ENCODE assay signal across 8 cellular contexts in genomic region chr3:39107056-39107873, GRCh38.
DNase-seq lines count a peak whose midpoint lies in the region; ATAC-seq and TF ChIP-seq lines count a peak whose summit lies in the region.

TSS of gene GORASP1 (minus strand) at chr3:39107627. CDS start at chr3:39107541, 86 bp downstream.
TSS of gene TTC21A (plus strand) at chr3:39107680. CDS start at chr3:39107838, 158 bp downstream.

- peak within 1 kb of the TSS; percentile 96 for H3K4me2 ChIP-seq in KMS-11

- TF ChIP-seq CTCF in KMS-11 (conservative IDR thresholded peaks at IDR 0.05; ENCODE audit: low read depth, low read length) (no peak), RWPE1 (conservative IDR thresholded peaks at IDR 0.05; ENCODE audit: low read depth) (no peak)

- H3K36me3 ChIP-seq in KMS-11 (ENCODE audit: insufficient read depth) (no peaks in the 10 kb centered on the region), neuron (ENCODE audit: insufficient read depth, low read length) (no peaks in the 10 kb centered on the region)

- H3K27ac ChIP-seq in KMS-11 (peak within 1 kb of the TSS; percentile 48; the same call in 1 of the 2 replicates), RWPE1 (peak within 1 kb of the TSS; percentile 83), substantia nigra (ENCODE audit: low read depth, low read length, poor library complexity, severe bottlenecking) (peak within 1 kb of the TSS; percentile 73)

- DNase-seq in DMS79 treated with DMSO at 0.1 percent for 48 hours (lab: John Stamatoyannopoulos, UW), result peak; percentile 34
- peak; percentile 77 for DNase-seq in RWPE1 (ENCODE audit: low spot score)
- DNase-seq in activated naive CD4-positive, alpha-beta T cell treated with Interleukin-2 at 50 U/mL for 16 hours, result peak; percentile 70
- peak; percentile 84 for DNase-seq in foreskin melanocyte
- peak; percentile 65 to 95 (median 88) for DNase-seq in substantia nigra (lab: John Stamatoyannopoulos, UW)

- no peaks in the 10 kb centered on the region for H3K79me2 ChIP-seq in KMS-11 (ENCODE audit: insufficient read depth, low read depth)

- H3K27me3 ChIP-seq in KMS-11 (ENCODE audit: insufficient read depth, low read depth) (no peaks in the 10 kb centered on the region), neuron (ENCODE audit: insufficient read depth, low read length) (no peaks in the 10 kb centered on the region)

- H3K4me3 ChIP-seq in KMS-11 (IDR thresholded peaks at IDR 0.05; ENCODE audit: insufficient read depth, low read depth, low read length) (no peak within 1 kb of the TSS), neuron (ENCODE audit: low read length) (peak within 1 kb of the TSS; percentile 75)

- H2AFZ ChIP-seq in KMS-11 (ENCODE audit: low read depth) (peak within 1 kb of the TSS; percentile 83), neuron (ENCODE audit: low read depth, low read length) (peak within 1 kb of the TSS; percentile 87)

- POLR2A ChIA-PET in RWPE1 (lab: Yijun Ruan, JAX; ENCODE audit: low non-redundant PET), result no interaction called here

- no peaks in the 10 kb centered on the region for H4K20me1 ChIP-seq in KMS-11 (ENCODE audit: insufficient read depth)

- CTCF ChIA-PET in RWPE1 (lab: Yijun Ruan, JAX), result interaction anchor here (0.6 to 0.7 kb wide), 4 partner anchors 13 to 181 kb away, joined by 3 to 5 read pairs (median 3); no protein-coding TSS in a partner anchor

- peak within 1 kb of the TSS; percentile 64 for H3K9ac ChIP-seq in KMS-11

- H3K4me1 ChIP-seq in KMS-11 (ENCODE audit: low read depth, poor library complexity, severe bottlenecking), result peaks cover 25% of the 10 kb centered on the region
- H3K4me1 ChIP-seq in neuron (ENCODE audit: insufficient read depth, low read length), result peaks cover 14% of the 10 kb centered on the region

- no peaks in the 10 kb centered on the region for H3K9me3 ChIP-seq in neuron (ENCODE audit: low read length)

- peak; percentile 55 for ATAC-seq in GM21619 (IDR thresholded peaks at IDR 0.05; ENCODE audit: unreplicated experiment)

Comparison
In these comparisons a context has a peak if more than half of its experiments do, and no peak if none do; other contexts are left out.
1. DNase-seq: peak in every context shown above with its lines; median percentile 88 in substantia nigra; 84 in foreskin melanocyte; 77 in RWPE1; 70 in activated naive CD4-positive, alpha-beta T cell treated with Interleukin-2 at 50 U/mL for 16 hours; 34 in DMS79 treated with DMSO at 0.1 percent for 48 hours.